1 cellular context compared by ENCODE assay signal in genomic region chr18:23503038-23503966, GRCh38.
A peak's percentile ranks its signal among the peaks of the same experiment; 100 is the strongest.
TF ChIP-seq lines count a peak whose summit lies in the region.

TSS of gene RMC1 (plus strand) at chr18:23503511. CDS start at chr18:23503619, 108 bp downstream.

TF ChIP-seq in HepG2, 621 proteins besides CTCF, POLR2A, EP300 and RAD21 (continued from another document and continues in another):
- no peak for TF ChIP-seq CENPBD1 (CRISPR knock-in tag; IDR thresholded peaks at IDR 0.05; ENCODE audit: borderline replicate concordance, low read depth)
- TF ChIP-seq ZBTB44 (CRISPR knock-in tag; IDR thresholded peaks at IDR 0.05), result no peak
- TF ChIP-seq AGO2 (optimal IDR thresholded peaks at IDR 0.05; ENCODE audit: low read depth, low read length), result peak; percentile 49
- no peak for TF ChIP-seq GTF2F1 (IDR thresholded peaks at IDR 0.05; ENCODE audit: low read length)
- TF ChIP-seq ZNF562 (CRISPR knock-in tag; IDR thresholded peaks at IDR 0.05; ENCODE audit: borderline replicate concordance), result no peak
- TF ChIP-seq ZNF792 (CRISPR knock-in tag; IDR thresholded peaks at IDR 0.05), result no peak
- no peak for TF ChIP-seq DMTF1 (CRISPR knock-in tag; IDR thresholded peaks at IDR 0.05)
- 0 out of 2 replicates have a peak, but pooled peaks have one; percentile 17 for TF ChIP-seq GLI4 (CRISPR knock-in tag; IDR thresholded peaks at IDR 0.05; ENCODE audit: borderline replicate concordance)
- TF ChIP-seq EHMT2 (IDR thresholded peaks at IDR 0.05; ENCODE audit: borderline replicate concordance, low read depth, low read length), result no peak
- TF ChIP-seq ZNF136 (CRISPR knock-in tag; IDR thresholded peaks at IDR 0.05; ENCODE audit: low read depth), result peak; percentile 35; the same call in 1 of the 2 replicates
- peak; percentile 69; the same call in 1 of the 2 replicates for TF ChIP-seq ZNF564 (CRISPR knock-in tag; IDR thresholded peaks at IDR 0.05)
- no peak for TF ChIP-seq ZNF276 (CRISPR knock-in tag; IDR thresholded peaks at IDR 0.05; ENCODE audit: low read depth)
- no peak for TF ChIP-seq ATF6 (CRISPR knock-in tag; conservative IDR thresholded peaks at IDR 0.05)
- no peak for TF ChIP-seq ZNF883 (CRISPR knock-in tag; IDR thresholded peaks at IDR 0.05; ENCODE audit: not compliant biosample characterization)
- peak; percentile 51; the same call in 1 of the 2 replicates for TF ChIP-seq ZNF724P (CRISPR knock-in tag; IDR thresholded peaks at IDR 0.05; ENCODE audit: borderline replicate concordance)
- no peak for TF ChIP-seq ZSCAN30 (CRISPR knock-in tag; IDR thresholded peaks at IDR 0.05)
- TF ChIP-seq MEIS2 (CRISPR knock-in tag; IDR thresholded peaks at IDR 0.05), result no peak; the same call in 1 of the 2 replicates
- TF ChIP-seq MYNN (CRISPR knock-in tag; IDR thresholded peaks at IDR 0.05; ENCODE audit: low read depth), result no peak; the same call in 1 of the 2 replicates
- no peak for TF ChIP-seq BRF2 (CRISPR knock-in tag; IDR thresholded peaks at IDR 0.05)
- no peak for TF ChIP-seq NFAT5 (CRISPR knock-in tag; IDR thresholded peaks at IDR 0.05)
- TF ChIP-seq ZNF782 (CRISPR knock-in tag; IDR thresholded peaks at IDR 0.05; ENCODE audit: borderline replicate concordance), result peak; percentile 37; the same call in 1 of the 2 replicates
- TF ChIP-seq ZMYM4 (CRISPR knock-in tag; IDR thresholded peaks at IDR 0.05), result peak; percentile 68
- TF ChIP-seq ZNF556 (CRISPR knock-in tag; IDR thresholded peaks at IDR 0.05; ENCODE audit: borderline replicate concordance), result no peak; the same call in 1 of the 2 replicates
- peak; percentile 57; the same call in 1 of the 2 replicates for TF ChIP-seq MAZ (IDR thresholded peaks at IDR 0.05; ENCODE audit: borderline replicate concordance, low read depth, low read length)
- no peak for TF ChIP-seq MAZ (CRISPR knock-in tag; IDR thresholded peaks at IDR 0.05; ENCODE audit: low read depth)
- no peak for TF ChIP-seq TRIM22 (IDR thresholded peaks at IDR 0.05)
- no peak for TF ChIP-seq SMYD3 (CRISPR knock-in tag; IDR thresholded peaks at IDR 0.05)
- TF ChIP-seq ZNF101 (CRISPR knock-in tag; IDR thresholded peaks at IDR 0.05; ENCODE audit: borderline replicate concordance, low read depth), result no peak
- 0 out of 2 replicates have a peak, but pooled peaks have one; percentile 38 for TF ChIP-seq CREB3 (CRISPR knock-in tag; IDR thresholded peaks at IDR 0.05)
- no peak for TF ChIP-seq ZNF382 (CRISPR knock-in tag; IDR thresholded peaks at IDR 0.05; ENCODE audit: borderline replicate concordance)
- no peak for TF ChIP-seq SMC3 (IDR thresholded peaks at IDR 0.05; ENCODE audit: low read length)
- no peak for TF ChIP-seq TAF15 (IDR thresholded peaks at IDR 0.05; ENCODE audit: low read depth, low read length, poor library complexity, severe bottlenecking)
